8 cellular contexts compared by ENCODE assay signal in the genomic region with DNA sequence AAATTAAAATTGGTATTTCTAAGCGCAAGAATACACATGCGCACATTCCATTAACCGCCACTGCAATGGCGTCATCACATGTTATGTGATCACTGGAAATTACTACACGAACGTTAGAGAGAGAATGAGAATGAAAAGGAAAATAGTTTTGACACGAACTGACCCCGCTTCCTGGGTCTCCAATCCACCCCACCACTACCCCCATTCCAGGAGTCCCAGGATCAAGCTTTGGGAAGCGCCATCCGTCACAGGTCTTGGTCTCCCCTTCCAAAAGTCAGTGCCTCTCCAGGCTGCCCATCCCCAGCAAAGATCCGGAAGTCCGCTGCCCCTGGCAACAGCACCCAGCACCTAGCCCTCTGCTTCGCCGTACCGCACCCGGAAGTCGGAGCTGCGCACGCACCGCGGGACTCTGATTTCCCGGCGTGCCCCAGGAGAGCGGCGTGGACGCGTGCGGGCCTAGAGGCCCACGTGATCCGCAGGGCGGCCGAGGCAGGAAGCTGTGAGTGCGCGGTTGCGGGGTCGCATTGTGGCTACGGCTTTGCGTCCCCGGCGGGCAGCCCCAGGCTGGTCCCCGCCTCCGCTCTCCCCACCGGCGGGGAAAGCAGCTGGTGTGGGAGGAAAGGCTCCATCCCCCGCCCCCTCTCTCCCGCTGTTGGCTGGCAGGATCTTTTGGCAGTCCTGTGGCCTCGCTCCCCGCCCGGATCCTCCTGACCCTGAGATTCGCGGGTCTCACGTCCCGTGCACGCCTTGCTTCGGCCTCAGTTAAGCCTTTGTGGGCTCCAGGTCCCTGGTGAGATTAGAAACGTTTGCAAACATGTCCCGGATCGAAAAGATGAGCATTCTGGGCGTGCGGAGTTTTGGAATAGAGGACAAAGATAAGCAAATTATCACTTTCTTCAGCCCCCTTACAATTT. TPM values are rescaled to one million over a fixed set of nuclear protein-coding genes. Genes with fewer than 3 reads are reported as not detected.
DNase-seq lines count a peak whose midpoint lies in the region; ATAC-seq and TF ChIP-seq lines count a peak whose summit lies in the region.

A gene (plus strand): TSS at position 467 of the 914 bp plus-strand sequence. CDS start 348 bp downstream, at position 815.

- H3K36me3 ChIP-seq in KMS-11 (ENCODE audit: insufficient read depth) (no peaks in the 10 kb centered on the region; the same call in 1 of the 2 replicates), Peyer's patch (peaks cover 0 to 22% (median 0%) of the 10 kb centered on the region in 3 donors), esophagus muscularis mucosa (peaks cover 0 to 23% (median 14%) of the 10 kb centered on the region in 4 donors), muscle layer of duodenum (ENCODE audit: control insufficient read depth in 1 of 2, insufficient read depth in 2 of 2, low read length in 2 of 2) (peaks cover 0 to 11% of the 10 kb centered on the region in 2 donors)

- no peak for TF ChIP-seq CTCF in KMS-11 (conservative IDR thresholded peaks at IDR 0.05; ENCODE audit: low read depth, low read length)
- no peak for TF ChIP-seq CTCF in Peyer's patch (IDR thresholded peaks at IDR 0.05)
- no peak for TF ChIP-seq CTCF in esophagus muscularis mucosa (IDR thresholded peaks at IDR 0.05)

- peaks cover 21% of the 10 kb centered on the region for H3K4me1 ChIP-seq in KMS-11 (ENCODE audit: low read depth, poor library complexity, severe bottlenecking)
- H3K4me1 ChIP-seq in Peyer's patch = peaks cover 0 to 12% (median 5%) of the 10 kb centered on the region in 4 donors
- peaks cover 15 to 31% (median 30%) of the 10 kb centered on the region in 4 donors for H3K4me1 ChIP-seq in esophagus muscularis mucosa
- H3K4me1 ChIP-seq in muscle layer of duodenum (ENCODE audit: control insufficient read depth in 1 of 2, insufficient read depth in 2 of 2, low read length in 2 of 2) = peaks cover 0 to 10% of the 10 kb centered on the region in 2 donors

- peak; percentile 17 for DNase-seq in DMS79 (lab: John Stamatoyannopoulos, UW)
- DNase-seq in Peyer's patch = peak; percentile 90 to 97 (median 96)
- DNase-seq in activated T-cell treated with anti-CD3 and anti-CD28 coated beads, Interleukin-2, amount 50 U/mL, for 48 hours = peak; percentile 93 to 95
- DNase-seq in esophagus muscularis mucosa (ENCODE audit: extremely low spot score) = peak; percentile 98
- DNase-seq in stimulated activated CD8-positive, alpha-beta memory T cell treated with anti-CD3 and anti-CD28 coated beads, Interleukin-7, amount 100 ng/mL, for 24 hours (ENCODE audit: low read depth) = peak; percentile 86

- H3K27ac ChIP-seq in KMS-11 (peak within 1 kb of the TSS; percentile 59), Peyer's patch (peak within 1 kb of the TSS; percentile 79 to 91 (median 84)), esophagus muscularis mucosa (replicated peaks in 1 of 4) (peak within 1 kb of the TSS; percentile 87 to 96 (median 90)), muscle layer of duodenum (ENCODE audit: low read length) (peak within 1 kb of the TSS; percentile 92)

- no peak within 1 kb of the TSS for H3K4me3 ChIP-seq in KMS-11 (IDR thresholded peaks at IDR 0.05; ENCODE audit: insufficient read depth, low read depth, low read length)
- H3K4me3 ChIP-seq in Peyer's patch = peak within 1 kb of the TSS; percentile 53 to 82 (median 71)
- H3K4me3 ChIP-seq in esophagus muscularis mucosa = peak within 1 kb of the TSS; percentile 85 to 91 (median 86)
- H3K4me3 ChIP-seq in muscle layer of duodenum (ENCODE audit: low read depth in 1 of 2, low read length in 2 of 2) = peak within 1 kb of the TSS; percentile 77 to 94

- peak; percentile 97 for ATAC-seq in GM21737 (IDR thresholded peaks at IDR 0.05; ENCODE audit: unreplicated experiment)

- WGBS in esophagus muscularis mucosa = 16% methylated on average over 25 of the region's 60 CpGs

- H4K20me1 ChIP-seq in KMS-11 (ENCODE audit: insufficient read depth) = no peaks in the 10 kb centered on the region

- H2AFZ ChIP-seq in KMS-11 (ENCODE audit: low read depth) = peak within 1 kb of the TSS; percentile 67

- peak within 1 kb of the TSS; percentile 96 for H3K4me2 ChIP-seq in KMS-11

- TF ChIP-seq EP300 in esophagus muscularis mucosa (IDR thresholded peaks at IDR 0.05) = no peak

- H3K27me3 ChIP-seq in KMS-11 (ENCODE audit: insufficient read depth, low read depth) (no peaks in the 10 kb centered on the region), Peyer's patch (no peaks in the 10 kb centered on the region), esophagus muscularis mucosa (peaks cover 0 to 4% (median 0%) of the 10 kb centered on the region in 4 donors), muscle layer of duodenum (ENCODE audit: low read depth, low read length) (no peaks in the 10 kb centered on the region)

- H3K79me2 ChIP-seq in KMS-11 (ENCODE audit: insufficient read depth, low read depth) = peaks cover 35% of the 10 kb centered on the region

- H3K9me3 ChIP-seq in Peyer's patch = no peaks in the 10 kb centered on the region
- no peaks in the 10 kb centered on the region for H3K9me3 ChIP-seq in esophagus muscularis mucosa
- no peaks in the 10 kb centered on the region for H3K9me3 ChIP-seq in muscle layer of duodenum (ENCODE audit: control insufficient read depth in 1 of 2, low read length in 2 of 2)

- peak; percentile 68 to 75 for TF ChIP-seq POLR2A in Peyer's patch (IDR thresholded peaks at IDR 0.05)
- TF ChIP-seq POLR2A in esophagus muscularis mucosa (IDR thresholded peaks at IDR 0.05; ENCODE audit: low read depth) = peak; percentile 90

- H3K9ac ChIP-seq in KMS-11 = peak within 1 kb of the TSS; percentile 76

- intact Hi-C loops in esophagus muscularis mucosa (cut with DNase I) = loop anchor here (5.0 kb wide), 1 partner anchor 169 kb away; no protein-coding TSS in a partner anchor

RNA-seq across cellular contexts. Expression of the gene that starts here (rescaled TPM):
- total RNA-seq in Peyer's patch (100 to 1,000 TPM in 1 of 4 donors, 10 to 100 TPM in 3; 47.5 to 102 (median 54.3) TPM), esophagus muscularis mucosa (10 to 100 TPM; 24.0 to 39.9 (median 29.3) TPM)

Comparison
In these comparisons a context has a peak if more than half of its experiments do, and no peak if none do; other contexts are left out.
1. DNase-seq: peak in every context shown above with its lines; median percentile 98 in esophagus muscularis mucosa; 96 in Peyer's patch; 94 in activated T-cell treated with anti-CD3 and anti-CD28 coated beads, Interleukin-2, amount 50 U/mL, for 48 hours; 86 in stimulated activated CD8-positive, alpha-beta memory T cell treated with anti-CD3 and anti-CD28 coated beads, Interleukin-7, amount 100 ng/mL, for 24 hours; 17 in DMS79.